Comparison of ENCODE assay signal across 10 cellular contexts in the genomic region with DNA sequence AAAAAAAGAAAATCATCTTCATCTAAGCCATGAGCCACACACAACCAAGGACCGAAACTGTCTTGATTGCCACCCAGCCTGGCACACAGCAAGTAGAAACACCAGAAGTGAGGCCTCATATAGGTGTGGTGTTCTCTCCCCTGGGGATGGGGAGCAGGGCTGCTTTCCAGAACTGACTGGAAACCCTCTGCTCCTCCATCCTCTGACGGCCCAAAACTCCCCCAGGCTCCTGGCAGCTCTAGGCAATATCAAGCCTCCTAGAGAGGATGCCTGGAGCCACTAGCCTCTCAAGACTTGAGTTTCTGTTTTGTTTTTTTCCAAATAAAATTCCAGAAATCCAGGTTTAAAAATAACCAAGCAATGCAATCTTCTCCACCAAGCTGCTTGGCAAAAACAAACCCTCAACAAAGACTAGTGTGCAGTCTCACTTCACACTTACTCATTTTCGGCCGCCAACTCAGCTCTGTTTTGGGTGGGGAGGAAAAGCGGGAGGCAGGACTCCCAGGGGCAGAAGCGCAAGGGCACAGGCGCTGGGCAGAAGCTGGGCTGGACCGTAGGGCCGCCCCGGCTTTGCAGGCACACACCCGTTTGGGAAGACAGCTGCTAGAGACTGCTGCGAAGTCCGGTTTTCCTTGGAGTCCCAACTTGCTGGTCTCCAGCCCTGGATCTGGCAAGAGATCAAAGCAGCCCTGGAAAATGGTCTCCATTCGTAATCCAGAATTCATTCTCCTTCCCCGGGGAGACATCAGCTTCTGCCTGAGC.
A peak's percentile ranks its signal among the peaks of the same experiment; 100 is the strongest.
DNase-seq lines count a peak whose midpoint lies in the region; ATAC-seq and TF ChIP-seq lines count a peak whose summit lies in the region.
"Had no signal": no experiment of that assay in that cellular context is flagged by ENCODE, and none has a peak within 500 bp of the region (broad histone marks: within the 10 kb centered on the region; RNA-seq: fewer than 3 reads in every experiment).

No MANE protein-coding gene starts in this region.

- POLR2A ChIA-PET in PC-9 (lab: Charles Lee; ENCODE audit: unreplicated experiment): no interaction called here

- H3F3A ChIP-seq in smooth muscle cell (ENCODE audit: low read depth) (no peaks in the 10 kb centered on the region), PC-9 (ENCODE audit: insufficient read depth, low read depth) (no peaks in the 10 kb centered on the region)

- intact Hi-C loops in left colon (cut with DNase I, micrococcal nuclease): no loop called here
- intact Hi-C loops in PC-9 (cut with micrococcal nuclease; ENCODE audit: unreplicated experiment): no loop called here

- H3K4me1 ChIP-seq in smooth muscle cell (ENCODE audit: low read depth): no peaks in the 10 kb centered on the region
- no peaks in the 10 kb centered on the region for H3K4me1 ChIP-seq in PC-9 (replicated peaks; ENCODE audit: insufficient read depth)

- H2AFZ ChIP-seq in smooth muscle cell (ENCODE audit: low read depth) (peak overlapping the region; percentile 77), PC-9 (no peak overlapping the region)

- no peak overlapping the region for H3K4me2 ChIP-seq in smooth muscle cell
- no peak overlapping the region for H3K4me2 ChIP-seq in PC-9

- H3K9me2 ChIP-seq in PC-9 (ENCODE audit: insufficient read depth): no peaks in the 10 kb centered on the region

- H3K4me3 ChIP-seq in smooth muscle cell (no peak overlapping the region), PC-9 (no peak overlapping the region)

- TF ChIP-seq CTCF in smooth muscle cell (IDR thresholded peaks at IDR 0.05; ENCODE audit: borderline replicate concordance, insufficient read depth, poor library complexity, severe bottlenecking): no peak
- TF ChIP-seq CTCF in PC-9 (conservative IDR thresholded peaks at IDR 0.05): no peak

- H3K79me2 ChIP-seq in smooth muscle cell (ENCODE audit: low read depth) (no peaks in the 10 kb centered on the region), PC-9 (ENCODE audit: low read depth) (no peaks in the 10 kb centered on the region)

- no peaks in the 10 kb centered on the region for H4K20me1 ChIP-seq in smooth muscle cell (ENCODE audit: low read depth)
- H4K20me1 ChIP-seq in PC-9 (ENCODE audit: insufficient read depth): no peaks in the 10 kb centered on the region

- peak overlapping the region; percentile 13 for H3K27ac ChIP-seq in caudate nucleus (ENCODE audit: low read depth, low read length)
- peak overlapping the region; percentile 10 for H3K27ac ChIP-seq in smooth muscle cell (ENCODE audit: low read depth)
- H3K27ac ChIP-seq in PC-9: no peak overlapping the region

- H3K36me3 ChIP-seq in smooth muscle cell (ENCODE audit: low read depth) (no peaks in the 10 kb centered on the region), PC-9 (ENCODE audit: low read depth) (no peaks in the 10 kb centered on the region)

- H3K9me3 ChIP-seq in smooth muscle cell (replicated peaks; ENCODE audit: low read depth) (no peaks in the 10 kb centered on the region), PC-9 (ENCODE audit: insufficient read depth, low read depth) (no peaks in the 10 kb centered on the region)

- ATAC-seq in left colon (peak; percentile 62), GM21528 (IDR thresholded peaks at IDR 0.05; ENCODE audit: low FRiP score, unreplicated experiment) (no peak)

- WGBS in smooth muscle cell (ENCODE audit: low lambda C conversion rate): 73% methylated on average over 15 of the region's 15 CpGs

- no peak overlapping the region for H3K9ac ChIP-seq in smooth muscle cell (ENCODE audit: low read depth)

- no peaks in the 10 kb centered on the region for H3K27me3 ChIP-seq in smooth muscle cell (ENCODE audit: low read depth)
- no peaks in the 10 kb centered on the region for H3K27me3 ChIP-seq in PC-9 (ENCODE audit: insufficient read depth, low read depth)

- peak; percentile 37 for DNase-seq in GM04504 (ENCODE audit: low read depth)
- DNase-seq in caudate nucleus (lab: John Stamatoyannopoulos, UW): peak in 10 of 61 donors; percentile 0 to 8 (median 2)
- DNase-seq in left colon: peak; percentile 20 to 39
- no peak for DNase-seq in smooth muscle cell (lab: John Stamatoyannopoulos, UW; ENCODE audit: unreplicated experiment)
- DNase-seq in NCI-H2081 (lab: John Stamatoyannopoulos, UW): no peak
- no peak for DNase-seq in NCI-H2196 (lab: John Stamatoyannopoulos, UW; ENCODE audit: unreplicated experiment)
- no peak for DNase-seq in PC-9
- DNase-seq: activated CD4-positive, alpha-beta T cell treated with anti-CD3 and anti-CD28 coated beads, Interleukin-2, amount 10 ng/mL, durations not matched to agents 24 days and 14 days; NCI-H524 treated with DMSO at 0.1 percent for 48 hours had no signal

- BruUV-seq in PC-9 (replicated peaks; lab: Mats Ljungman, UMichigan): no TSS peak

- CTCF ChIA-PET in PC-9 (lab: Charles Lee): no interaction called here

Comparison
In these comparisons a context has a peak if more than half of its experiments do, and no peak if none do; other contexts are left out.
1. DNase-seq: peak in GM04504 (single experiment) and left colon (2 of 2); none in smooth muscle cell (single experiment), NCI-H2081 (0 of 2), NCI-H2196 (single experiment) and PC-9 (0 of 2).